In genomic region chr13:70170689-70171088, GRCh38 we compare ENCODE assay signal across 22 cellular contexts.
DNase-seq lines count a peak whose midpoint lies in the region; ATAC-seq, FAIRE-seq and TF ChIP-seq lines count a peak whose summit lies in the region.
"Had no signal": no experiment of that assay in that cellular context is flagged by ENCODE, and none has a peak within 500 bp of the region (broad histone marks: within the 10 kb centered on the region; RNA-seq: fewer than 3 reads in every experiment).

No MANE protein-coding gene starts in this region.

- CTCF ChIA-PET in PC-3 (lab: Charles Lee), result no interaction called here

- H3K36me3 ChIP-seq in PC-3 (ENCODE audit: low read depth, low read length), result no peaks in the 10 kb centered on the region
- no peaks in the 10 kb centered on the region for H3K36me3 ChIP-seq in mucosa of descending colon (ENCODE audit: low read depth)
- H3K36me3 ChIP-seq: SJCRH30 had no signal

- FAIRE-seq in D721Med (lab: Jason Lieb, UNC), result peak; percentile 38
- FAIRE-seq: GM12878, HepG2, K562 had no signal

- H3K4me1 ChIP-seq in PC-3 (ENCODE audit: insufficient read depth, low read length) (peaks cover 3% of the 10 kb centered on the region; the same call in 1 of the 2 replicates), mucosa of descending colon (ENCODE audit: low read depth) (no peaks in the 10 kb centered on the region)
- H3K4me1 ChIP-seq: SJCRH30 had no signal

- H3F3A ChIP-seq in PC-3 (ENCODE audit: low read length, unreplicated experiment), result no peaks in the 10 kb centered on the region

- H3K9me3 ChIP-seq in PC-3 (ENCODE audit: low read length) (no peaks in the 10 kb centered on the region), mucosa of descending colon (no peaks in the 10 kb centered on the region)
- H3K9me3 ChIP-seq: SJCRH30 had no signal

- BruUV-seq in PC-3 (replicated peaks; lab: Mats Ljungman, UMichigan), result no TSS peak

- no peak for DNase-seq in D721Med (ENCODE audit: insufficient read length, low spot score)
- DNase-seq in LNCaP clone FGC (ENCODE audit: low read depth), result peak; percentile 64
- DNase-seq in PC-3, result peak; percentile 46
- DNase-seq in mucosa of descending colon, result no peak
- DNase-seq in cerebellar nuclear complex (lab: John Stamatoyannopoulos, UW), result no peak
- DNase-seq in GM10266 (ENCODE audit: extremely low spot score), result no peak
- DNase-seq in DMS79 (lab: John Stamatoyannopoulos, UW), result no peak
- DNase-seq: CD4-positive, CD25-positive, alpha-beta regulatory T cell; COR-L47; DMS79 treated with DMSO at 0.1 percent for 48 hours; GM23248; H9; MM.1S; NCI-H1048; NCI-H1930; NCI-H526 treated with DMSO at 0.1 percent for 48 hours; SJCRH30 had no signal

- H4K20me1 ChIP-seq in PC-3 (ENCODE audit: low read length), result no peaks in the 10 kb centered on the region

- H3K27me3 ChIP-seq in PC-3 (ENCODE audit: low read length), result no peaks in the 10 kb centered on the region
- H3K27me3 ChIP-seq: SJCRH30 had no signal

- intact Hi-C loops in PC-3 (cut with micrococcal nuclease), result no loop called here
- intact Hi-C loops in mucosa of descending colon (cut with DNase I, micrococcal nuclease), result no loop called here

- no peaks in the 10 kb centered on the region for H3K9me2 ChIP-seq in PC-3 (replicated peaks; ENCODE audit: low read length)

- H3K4me2 ChIP-seq in PC-3 (ENCODE audit: low read length), result peak overlapping the region; percentile 44

- H3K9ac ChIP-seq in PC-3 (ENCODE audit: low read length), result no peak overlapping the region
- H3K9ac ChIP-seq: GM23248 had no signal

- peak overlapping the region; percentile 68 for H3K27ac ChIP-seq in PC-3 (ENCODE audit: low read length)
- H3K27ac ChIP-seq: GM23248, HL-60, SJCRH30 had no signal

- no peak overlapping the region for H3K4me3 ChIP-seq in LNCaP clone FGC (ENCODE audit: low read depth, low read length)
- no peak overlapping the region for H3K4me3 ChIP-seq in PC-3 (ENCODE audit: low read length)
- no peak overlapping the region for H3K4me3 ChIP-seq in mucosa of descending colon
- H3K4me3 ChIP-seq: GM12878, GM23248, K562, SJCRH30 had no signal

- ATAC-seq in PC-3, result peak; percentile 77
- peak; percentile 71 for ATAC-seq in mucosa of descending colon
- ATAC-seq: GM12878, HepG2, K562, Panc1 had no signal

- no peaks in the 10 kb centered on the region for H3K79me2 ChIP-seq in PC-3 (ENCODE audit: low read length)

- POLR2A ChIA-PET in PC-3 (lab: Charles Lee; ENCODE audit: unreplicated experiment), result no interaction called here

- H2AFZ ChIP-seq in PC-3 (ENCODE audit: low read length), result no peak overlapping the region
- H2AFZ ChIP-seq: GM23248 had no signal

- no peak for TF ChIP-seq CTCF in D721Med (IDR thresholded peaks at IDR 0.05; ENCODE audit: insufficient read depth, missing control alignments)
- no peak for TF ChIP-seq CTCF in LNCaP clone FGC (IDR thresholded peaks at IDR 0.05; ENCODE audit: control insufficient read depth, extremely low read depth, insufficient read depth)
- no peak for TF ChIP-seq CTCF in PC-3 (conservative IDR thresholded peaks at IDR 0.05; ENCODE audit: low read depth, low read length)
- no peak for TF ChIP-seq CTCF in mucosa of descending colon (IDR thresholded peaks at IDR 0.05)
- TF ChIP-seq CTCF in GM10266 (IDR thresholded peaks at IDR 0.05; ENCODE audit: control insufficient read depth, insufficient read depth, low read depth, missing control alignments), result no peak

Comparison
In these comparisons a context has a peak if more than half of its experiments do, and no peak if none do; other contexts are left out.
1. DNase-seq: peak in LNCaP clone FGC (single experiment) and PC-3 (single experiment); none in D721Med (single experiment), mucosa of descending colon (0 of 3), cerebellar nuclear complex (0 of 2), GM10266 (single experiment) and DMS79 (single experiment).